Comparison of ENCODE assay signal across 18 cellular contexts in the genomic region with DNA sequence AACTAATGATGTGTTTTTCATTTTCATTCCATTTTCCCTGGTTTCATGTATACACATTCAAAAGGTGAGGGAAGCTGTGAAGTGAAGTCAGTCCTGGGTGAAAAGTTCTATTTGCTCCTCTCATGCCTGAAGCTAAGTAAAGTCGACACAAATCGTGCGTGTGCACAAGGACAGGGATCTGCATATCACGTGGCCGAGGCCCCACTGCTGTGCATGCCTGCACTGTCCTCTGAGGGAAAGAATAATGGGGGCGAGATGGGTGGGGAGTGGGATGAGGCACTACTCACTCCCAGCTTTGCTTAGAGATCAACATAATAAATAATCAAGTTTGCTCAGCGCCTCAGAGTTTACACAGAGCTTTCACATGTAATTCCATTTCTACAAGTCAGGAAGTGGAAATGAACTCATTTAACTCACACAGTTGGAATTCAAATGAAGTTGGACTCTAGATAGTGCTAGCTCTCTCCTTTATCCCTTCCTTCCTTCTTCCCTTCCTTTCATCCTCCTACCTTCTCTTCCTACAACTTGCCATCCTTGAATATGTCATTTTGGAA.
"Had no signal": no experiment of that assay in that cellular context is flagged by ENCODE, and none has a peak within 500 bp of the region (broad histone marks: within the 10 kb centered on the region; RNA-seq: fewer than 3 reads in every experiment).

No MANE protein-coding gene starts in this region.

- ATAC-seq: activated naive CD4-positive, alpha-beta T cell treated with anti-CD3 and anti-CD28 coated beads, Interleukin-2, amount 50 U/mL, for 72 hours; activated T-cell treated with anti-CD3 and anti-CD28 coated beads, Interleukin-2, amount 50 U/mL, for 72 hours; body of pancreas; esophagus mucosa; naive thymus-derived CD4-positive, alpha-beta T cell had no signal

- H2AFZ ChIP-seq: parathyroid adenoma had no signal

- H3K9ac ChIP-seq: parathyroid adenoma had no signal

- H3K4me3 ChIP-seq: body of pancreas had no signal

- H3K27ac ChIP-seq: body of pancreas, dorsolateral prefrontal cortex, parathyroid adenoma had no signal

- H3K36me3 Mint-ChIP-seq: activated naive CD4-positive, alpha-beta T cell treated with anti-CD3 and anti-CD28 coated beads, Interleukin-2, amount 50 U/mL, for 72 hours; naive thymus-derived CD4-positive, alpha-beta T cell; type B pancreatic cell had no signal

- DNase-seq: activated CD4-positive, alpha-beta T cell treated with anti-CD3 and anti-CD28 coated beads, Interleukin-2, amount 10 ng/mL, durations not matched to agents 24 days and 14 days; activated CD4-positive, CD25-positive, alpha-beta regulatory T cell; activated CD8-positive, alpha-beta memory T cell treated with anti-CD3 and anti-CD28 coated beads, Interleukin-2, amount 50 U/mL, for 48 hours; activated gamma-delta T cell; activated T-cell treated with anti-CD3 and anti-CD28 coated beads, Interleukin-2, amount 50 U/mL, for 72 hours; body of pancreas; dorsolateral prefrontal cortex; hippocampal formation; naive thymus-derived CD4-positive, alpha-beta T cell; stimulated activated CD4-positive, alpha-beta T cell treated with anti-CD3 and anti-CD28 coated beads, Interleukin-15, amount 100 ng/mL, for 24 hours; stimulated activated CD4-positive, alpha-beta T cell treated with anti-CD3 and anti-CD28 coated beads, Interleukin-4, amount 100 ng/mL, for 1 hour; stimulated activated naive CD4-positive, alpha-beta T cell; substantia nigra; T-helper 2 cell had no signal

- H3K9me3 ChIP-seq: body of pancreas had no signal

- H3K27ac Mint-ChIP-seq: activated CD4-positive, alpha-beta T cell treated with anti-CD3 and anti-CD28 coated beads, Interleukin-2, amount 10 ng/mL, durations not matched to agents 24 days and 14 days; activated naive CD4-positive, alpha-beta T cell treated with anti-CD3 and anti-CD28 coated beads, Interleukin-2, amount 50 U/mL, for 72 hours; activated T-cell treated with anti-CD3 and anti-CD28 coated beads, Interleukin-2, amount 50 U/mL, for 72 hours; naive thymus-derived CD4-positive, alpha-beta T cell; type B pancreatic cell had no signal

- H3K9me3 Mint-ChIP-seq: activated CD4-positive, alpha-beta T cell treated with anti-CD3 and anti-CD28 coated beads, Interleukin-2, amount 10 ng/mL, durations not matched to agents 24 days and 14 days; activated naive CD4-positive, alpha-beta T cell treated with anti-CD3 and anti-CD28 coated beads, Interleukin-2, amount 50 U/mL, for 72 hours; activated T-cell treated with anti-CD3 and anti-CD28 coated beads, Interleukin-2, amount 50 U/mL, for 72 hours; type B pancreatic cell had no signal

- H3K4me3 Mint-ChIP-seq: activated CD4-positive, alpha-beta T cell treated with anti-CD3 and anti-CD28 coated beads, Interleukin-2, amount 10 ng/mL, durations not matched to agents 24 days and 14 days; activated T-cell treated with anti-CD3 and anti-CD28 coated beads, Interleukin-2, amount 50 U/mL, for 72 hours; naive thymus-derived CD4-positive, alpha-beta T cell; type B pancreatic cell had no signal

- H3K4me1 Mint-ChIP-seq: activated CD4-positive, alpha-beta T cell treated with anti-CD3 and anti-CD28 coated beads, Interleukin-2, amount 10 ng/mL, durations not matched to agents 24 days and 14 days had no signal

- H3K27me3 ChIP-seq: body of pancreas had no signal
